37 cellular contexts compared by ENCODE assay signal in the genomic region with DNA sequence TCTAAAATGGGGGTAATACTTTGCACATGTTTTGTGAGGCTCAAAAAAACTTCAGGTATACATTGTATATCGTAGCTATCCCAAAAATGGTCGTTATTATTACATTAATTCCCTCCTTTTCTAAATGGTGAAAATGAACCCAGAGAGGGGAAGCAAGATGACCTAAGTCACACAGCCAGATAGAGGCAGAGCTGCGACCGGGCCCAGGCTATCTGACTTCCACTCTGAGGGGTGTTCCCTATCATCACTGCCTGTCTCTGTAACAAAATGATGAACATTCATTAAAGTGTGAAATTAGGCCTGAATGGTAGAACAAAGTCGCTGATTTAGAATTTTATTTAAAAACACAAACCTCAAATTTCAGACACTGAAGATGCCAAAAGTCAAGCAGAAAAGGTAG. TPM values are rescaled to one million over a fixed set of nuclear protein-coding genes. Genes with fewer than 3 reads are reported as not detected.
"Had no signal": no experiment of that assay in that cellular context is flagged by ENCODE, and none has a peak within 500 bp of the region (broad histone marks: within the 10 kb centered on the region; RNA-seq: fewer than 3 reads in every experiment).

No MANE protein-coding gene starts in this region.

- FAIRE-seq: astrocyte, TTC549 had no signal

- H3K9me3 ChIP-seq: adrenal gland, body of pancreas, breast epithelium had no signal

- H3K4me3 ChIP-seq: adrenal gland, body of pancreas, breast epithelium had no signal

- H3K27me3 ChIP-seq: body of pancreas, brain microvascular endothelial cell had no signal

- H3K4me1 Mint-ChIP-seq: activated B cell treated with CpG ODN at 0.5 μM for 24 hours; activated CD4-positive, alpha-beta T cell treated with anti-CD3 and anti-CD28 coated beads, Interleukin-2, amount 10 ng/mL, durations not matched to agents 24 days and 14 days had no signal

- H3K4me1 ChIP-seq: adrenal gland, body of pancreas, breast epithelium had no signal

- H3K27ac ChIP-seq: adrenal gland, body of pancreas, brain microvascular endothelial cell, breast epithelium, VCaP had no signal

- ATAC-seq: activated CD8-positive, alpha-beta T cell treated with anti-CD3 and anti-CD28 coated beads for 36 hours; activated naive CD4-positive, alpha-beta T cell treated with anti-CD3 and anti-CD28 coated beads, Interleukin-2, amount 50 U/mL, for 72 hours; activated T-cell treated with anti-CD3 and anti-CD28 coated beads, Interleukin-2, amount 50 U/mL, for 4 hours; activated T-cell treated with anti-CD3 and anti-CD28 coated beads, Interleukin-2, amount 50 U/mL, for 72 hours; activated T-helper 17 cell treated with anti-CD3 and anti-CD28 coated beads, Interleukin-2, amount 50 U/mL, for 72 hours; body of pancreas had no signal

- H3K9me3 Mint-ChIP-seq: activated CD4-positive, alpha-beta memory T cell treated with anti-CD3 and anti-CD28 coated beads for 36 hours; activated CD4-positive, alpha-beta T cell treated with anti-CD3 and anti-CD28 coated beads, Interleukin-2, amount 10 ng/mL, durations not matched to agents 24 days and 14 days; activated CD8-positive, alpha-beta T cell treated with anti-CD3 and anti-CD28 coated beads for 36 hours; activated naive CD4-positive, alpha-beta T cell treated with anti-CD3 and anti-CD28 coated beads for 36 hours; activated naive CD8-positive, alpha-beta T cell treated with anti-CD3 and anti-CD28 coated beads for 36 hours; activated T-helper 1 cell treated with anti-CD3 and anti-CD28 coated beads, Interleukin-12 subunit alpha, Interleukin-12 subunit beta, Interleukin-2, Interleukin-4 antibody, amounts not matched to agents 30 ng/mL and 10 ng/mL and 1 ng/mL, durations not matched to agents 14 hours and 24 hours and 36 hours; T-helper 1 cell treated with Interleukin-12 subunit alpha and Interleukin-12 subunit beta and Interleukin-4 antibody, amounts not matched to agents 30 μg/mL and 1 μg/mL, for 36 hours; T-helper 2 cell treated with Interferon-gamma antibody and Interleukin-4, amounts not matched to agents 5 μg/mL and 100 μg/mL, for 36 hours had no signal

- DNase-seq: activated B cell treated with CpG ODN at 0.5 μM for 24 hours; activated CD4-positive, alpha-beta memory T cell treated with anti-CD3 and anti-CD28 coated beads for 36 hours; activated CD4-positive, alpha-beta T cell treated with anti-CD3 and anti-CD28 coated beads for 4 hours; activated CD4-positive, alpha-beta T cell treated with anti-CD3 and anti-CD28 coated beads, Interleukin-2, amount 10 ng/mL, durations not matched to agents 24 days and 14 days; activated CD4-positive, alpha-beta T cell treated with anti-CD3 and anti-CD28 coated beads, Interleukin-2, amount 50 U/mL, for 1 hour; activated CD4-positive, alpha-beta T cell treated with anti-CD3 and anti-CD28 coated beads, Interleukin-2, amount 50 U/mL, for 4 hours; activated CD4-positive, CD25-positive, alpha-beta regulatory T cell treated with anti-CD3 and anti-CD28 coated beads, Interleukin-2, amount 50 U/mL, for 72 hours; activated CD8-positive, alpha-beta memory T cell treated with anti-CD3 and anti-CD28 coated beads, Interleukin-2, amount 50 U/mL, for 4 hours; activated CD8-positive, alpha-beta T cell treated with anti-CD3 and anti-CD28 coated beads for 36 hours; activated effector memory CD4-positive, alpha-beta T cell treated with anti-CD3 and anti-CD28 coated beads, Interleukin-2, amount 50 U/mL, for 16 hours; activated gamma-delta T cell treated with Interleukin-2 at 50 U/mL for 16 hours; activated naive CD4-positive, alpha-beta T cell; activated naive CD4-positive, alpha-beta T cell treated with anti-CD3 and anti-CD28 coated beads for 36 hours; activated naive CD4-positive, alpha-beta T cell treated with anti-CD3 and anti-CD28 coated beads, Interleukin-2, amount 50 U/mL, for 16 hours; activated naive CD8-positive, alpha-beta T cell treated with anti-CD3 and anti-CD28 coated beads for 36 hours; activated T-cell treated with anti-CD3 and anti-CD28 coated beads for 4 hours; activated T-cell treated with anti-CD3 and anti-CD28 coated beads, Interleukin-2, amount 50 U/mL, for 1 hour; activated T-cell treated with anti-CD3 and anti-CD28 coated beads, Interleukin-2, amount 50 U/mL, for 4 hours; activated T-cell treated with anti-CD3 and anti-CD28 coated beads, Interleukin-2, amount 50 U/mL, for 72 hours; adrenal gland; amniotic stem cell; aorta; body of pancreas; brain microvascular endothelial cell; central memory CD4-positive, alpha-beta T cell; T-helper 1 cell; T-helper 2 cell; T-helper 9 cell had no signal

- H3K4me3 Mint-ChIP-seq: activated B cell treated with CpG ODN at 0.5 μM for 24 hours; activated CD4-positive, alpha-beta memory T cell treated with anti-CD3 and anti-CD28 coated beads for 36 hours; activated CD4-positive, alpha-beta T cell treated with anti-CD3 and anti-CD28 coated beads, Interleukin-2, amount 10 ng/mL, durations not matched to agents 24 days and 14 days; activated CD8-positive, alpha-beta T cell treated with anti-CD3 and anti-CD28 coated beads for 36 hours; activated naive CD4-positive, alpha-beta T cell treated with anti-CD3 and anti-CD28 coated beads for 36 hours; activated naive CD8-positive, alpha-beta T cell treated with anti-CD3 and anti-CD28 coated beads for 36 hours; activated T-cell treated with anti-CD3 and anti-CD28 coated beads, Interleukin-2, amount 50 U/mL, for 4 hours; activated T-cell treated with anti-CD3 and anti-CD28 coated beads, Interleukin-2, amount 50 U/mL, for 72 hours; activated T-helper 1 cell treated with anti-CD3 and anti-CD28 coated beads, Interleukin-12 subunit alpha, Interleukin-12 subunit beta, Interleukin-2, Interleukin-4 antibody, amounts not matched to agents 30 ng/mL and 10 ng/mL and 1 ng/mL, durations not matched to agents 14 hours and 24 hours and 36 hours; activated T-helper 17 cell treated with anti-CD3 and anti-CD28 coated beads, Interleukin-2, amount 50 U/mL, for 72 hours; T-helper 1 cell treated with Interleukin-12 subunit alpha and Interleukin-12 subunit beta and Interleukin-4 antibody, amounts not matched to agents 30 μg/mL and 1 μg/mL, for 36 hours; T-helper 2 cell treated with Interferon-gamma antibody and Interleukin-4, amounts not matched to agents 5 μg/mL and 100 μg/mL, for 36 hours had no signal

- H3K36me3 Mint-ChIP-seq: activated CD4-positive, alpha-beta memory T cell treated with anti-CD3 and anti-CD28 coated beads for 36 hours; activated naive CD8-positive, alpha-beta T cell treated with anti-CD3 and anti-CD28 coated beads for 36 hours had no signal

- H3K27ac Mint-ChIP-seq: activated B cell treated with CpG ODN at 0.5 μM for 24 hours; activated CD4-positive, alpha-beta memory T cell treated with anti-CD3 and anti-CD28 coated beads for 36 hours; activated CD4-positive, alpha-beta T cell treated with anti-CD3 and anti-CD28 coated beads, Interleukin-2, amount 10 ng/mL, durations not matched to agents 24 days and 14 days; activated CD8-positive, alpha-beta T cell treated with anti-CD3 and anti-CD28 coated beads for 36 hours; activated naive CD4-positive, alpha-beta T cell treated with anti-CD3 and anti-CD28 coated beads for 36 hours; activated naive CD4-positive, alpha-beta T cell treated with anti-CD3 and anti-CD28 coated beads, Interleukin-2, amount 50 U/mL, for 72 hours; activated naive CD8-positive, alpha-beta T cell treated with anti-CD3 and anti-CD28 coated beads for 36 hours; activated T-cell treated with anti-CD3 and anti-CD28 coated beads, Interleukin-2, amount 50 U/mL, for 72 hours; activated T-helper 1 cell treated with anti-CD3 and anti-CD28 coated beads, Interleukin-12 subunit alpha, Interleukin-12 subunit beta, Interleukin-2, Interleukin-4 antibody, amounts not matched to agents 30 ng/mL and 10 ng/mL and 1 ng/mL, durations not matched to agents 14 hours and 24 hours and 36 hours; activated T-helper 17 cell treated with anti-CD3 and anti-CD28 coated beads, Interleukin-2, amount 50 U/mL, for 72 hours; T-helper 1 cell treated with Interleukin-12 subunit alpha and Interleukin-12 subunit beta and Interleukin-4 antibody, amounts not matched to agents 30 μg/mL and 1 μg/mL, for 36 hours; T-helper 2 cell treated with Interferon-gamma antibody and Interleukin-4, amounts not matched to agents 5 μg/mL and 100 μg/mL, for 36 hours had no signal

- H3K36me3 ChIP-seq: adrenal gland, brain microvascular endothelial cell, breast epithelium had no signal

RNA-seq across cellular contexts. Expression of a gene that starts 29.1 kb away (rescaled TPM):
- total RNA-seq: activated B cell treated with CpG ODN at 0.5 μM for 24 hours; activated CD4-positive, alpha-beta memory T cell treated with anti-CD3 and anti-CD28 coated beads for 36 hours; activated CD4-positive, alpha-beta T cell treated with anti-CD3 and anti-CD28 coated beads, Interleukin-2, amount 10 ng/mL, durations not matched to agents 24 days and 14 days; activated CD8-positive, alpha-beta T cell treated with anti-CD3 and anti-CD28 coated beads for 36 hours; activated T-helper 1 cell treated with anti-CD3 and anti-CD28 coated beads, Interleukin-12 subunit alpha, Interleukin-12 subunit beta, Interleukin-2, Interleukin-4 antibody, amounts not matched to agents 30 ng/mL and 10 ng/mL and 1 ng/mL, durations not matched to agents 14 hours and 24 hours and 36 hours had no signal
